ENCODE assay signal across 20 cellular contexts in genomic region chr2:75792146-75792545, GRCh38.
"Had no signal": no experiment of that assay in that cellular context is flagged by ENCODE, and none has a peak within 500 bp of the region (broad histone marks: within the 10 kb centered on the region; RNA-seq: fewer than 3 reads in every experiment).

No MANE protein-coding gene starts in this region.

- H3K27me3 ChIP-seq: MG63 had no signal

- H3K9me3 ChIP-seq: MG63, SK-N-SH had no signal

- ATAC-seq: HepG2 had no signal

- H3K36me3 ChIP-seq: MG63 had no signal

- DNase-seq: IMR-90, Karpas-422, KG1, MG63, NCI-H1092, NCI-H1105 treated with DMSO at 0.1 percent for 48 hours, NCI-H1417 treated with DMSO at 0.1 percent for 48 hours, NCI-H146, NCI-H1694 treated with DMSO at 0.1 percent for 48 hours, NCI-H1930, NCI-H2081, NCI-H2107, NCI-H2227 treated with DMSO at 0.1 percent for 48 hours, NCI-H526, Right ventricle myocardium superior, RPMI8226, SIG-M5, SK-N-SH, SW 1271 had no signal

- H3K4me3 ChIP-seq: MG63 had no signal
